ENCODE assay signal across 25 cellular contexts in the genomic region with DNA sequence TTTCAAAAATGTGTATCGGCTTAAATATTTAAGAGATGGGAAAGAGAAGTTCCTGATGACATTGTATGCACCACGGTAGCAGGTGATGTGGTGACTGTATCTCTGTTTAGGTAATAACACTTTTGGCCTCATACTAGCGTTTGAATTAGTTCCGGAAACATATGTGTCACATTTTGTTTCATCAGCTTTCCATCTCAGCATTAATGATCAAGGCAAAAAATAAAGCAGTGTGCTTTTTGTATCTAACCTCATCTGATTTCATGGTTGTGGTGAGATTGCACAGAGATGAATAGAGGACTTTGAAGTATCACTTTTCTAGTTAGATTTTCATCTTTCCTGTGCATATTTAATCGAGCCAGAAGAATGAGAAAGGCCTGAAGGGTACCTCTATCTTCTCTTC.
"Had no signal": no experiment of that assay in that cellular context is flagged by ENCODE, and none has a peak within 500 bp of the region (broad histone marks: within the 10 kb centered on the region; RNA-seq: fewer than 3 reads in every experiment).

No MANE protein-coding gene starts in this region.

- H3K36me3 ChIP-seq: colonic mucosa, esophagus squamous epithelium, gastrocnemius medialis, heart right ventricle, left lung, lower lobe of right lung had no signal

- H3K27ac ChIP-seq: colonic mucosa, epithelial cell of prostate, esophagus squamous epithelium, gastrocnemius medialis, heart right ventricle, left lung, lower lobe of right lung had no signal

- H3K27me3 ChIP-seq: colonic mucosa, esophagus squamous epithelium, gastrocnemius medialis, heart right ventricle, left lung had no signal

- H3K4me1 ChIP-seq: colonic mucosa, esophagus squamous epithelium, gastrocnemius medialis, heart right ventricle, left lung, lower lobe of right lung had no signal

- FAIRE-seq: endometrium, islet of Langerhans, keratinocyte had no signal

- H3K4me3 ChIP-seq: colonic mucosa, esophagus squamous epithelium, gastrocnemius medialis, heart right ventricle, left lung, lower lobe of right lung had no signal

- H3K9me3 ChIP-seq: colonic mucosa, esophagus squamous epithelium, gastrocnemius medialis, heart right ventricle, left lung, lower lobe of right lung had no signal

- ATAC-seq: effector memory CD8-positive, alpha-beta T cell; esophagus mucosa; gastrocnemius medialis; heart right ventricle; left cardiac atrium; left lung; left ventricle myocardium superior; lower lobe of right lung had no signal

- DNase-seq: colonic mucosa; cortex of kidney; effector CD8-positive, alpha-beta T cell; effector memory CD8-positive, alpha-beta T cell; endodermal cell; erythroblast; esophagus squamous epithelium; foreskin fibroblast; foreskin melanocyte; gastrocnemius medialis; glutamatergic neuron; head of caudate nucleus; heart right ventricle; hippocampal formation; left cardiac atrium; left lung; left ventricle myocardium superior; lower lobe of right lung; mesendoderm; midbrain had no signal
